In genomic region chr20:62141043-62141396, GRCh38 we compare ENCODE assay signal across 10 cellular contexts. TPM values are rescaled to one million over a fixed set of nuclear protein-coding genes. Genes with fewer than 3 reads are reported as not detected.
DNase-seq lines count a peak whose midpoint lies in the region; ATAC-seq and TF ChIP-seq lines count a peak whose summit lies in the region.
"Had no signal": no experiment of that assay in that cellular context is flagged by ENCODE, and none has a peak within 500 bp of the region (broad histone marks: within the 10 kb centered on the region; RNA-seq: fewer than 3 reads in every experiment).

No MANE protein-coding gene starts in this region.

- H3K4me3 Mint-ChIP-seq in CD4-positive, alpha-beta T cell = peak overlapping the region; percentile 95
- H3K4me3 Mint-ChIP-seq in effector memory CD8-positive, alpha-beta T cell = peak overlapping the region; percentile 85 to 86

- no peak for DNase-seq in CD4-positive, alpha-beta T cell
- DNase-seq in NB4 (ENCODE audit: low read depth) (no peak), neuronal stem cell (ENCODE audit: low spot score) (no peak)
- DNase-seq in effector memory CD8-positive, alpha-beta T cell = no peak
- DNase-seq: NCI-H1417 treated with DMSO at 0.1 percent for 48 hours had no signal

- POLR2A ChIA-PET in CD4-positive, alpha-beta T cell (lab: Charles Lee) = interaction anchor here (0.8 to 6.5 kb wide), 5 partner anchors 18 to 130 kb away, joined by 4 to 78 read pairs (median 7); partner anchors contain the start of genes LSM14B, MTG2 and TAF4

- no peak overlapping the region for H3K4me2 ChIP-seq in neuronal stem cell (ENCODE audit: insufficient read depth, low read length, poor library complexity, severe bottlenecking)

- no CpG with 5 or more reads among the region's 7 CpGs for WGBS in neuronal stem cell (ENCODE audit: extremely low coverage in 2 of 2, insufficient read length in 2 of 2, insufficient replicate concordance in 1 of 2), 2 donors

- H4K91ac ChIP-seq in neuronal stem cell (ENCODE audit: low read depth, low read length, poor library complexity) = no peak overlapping the region

- peaks cover 49 to 72% of the 10 kb centered on the region in 2 donors for H3K36me3 ChIP-seq in neuronal stem cell (replicated peaks in 1 of 2; ENCODE audit: control insufficient read depth in 2 of 2, insufficient read depth in 2 of 2, low read length in 2 of 2)

- H2BK12ac ChIP-seq in neuronal stem cell (ENCODE audit: low read length) = no peak overlapping the region

- no peak for ATAC-seq in CD4-positive, alpha-beta T cell (ENCODE audit: poor library complexity)
- ATAC-seq in effector memory CD8-positive, alpha-beta T cell (replicated peaks) = no peak
- ATAC-seq in HG02973 (IDR thresholded peaks at IDR 0.05; ENCODE audit: unreplicated experiment) (no peak), HG03039 (IDR thresholded peaks at IDR 0.05; ENCODE audit: unreplicated experiment) (no peak), HG03342 (IDR thresholded peaks at IDR 0.05; ENCODE audit: unreplicated experiment) (no peak), GM21381 (IDR thresholded peaks at IDR 0.05; ENCODE audit: unreplicated experiment) (no peak)

- no peak overlapping the region for H2BK120ac ChIP-seq in neuronal stem cell (ENCODE audit: low read depth, low read length)

- no peak overlapping the region for H3K18ac ChIP-seq in neuronal stem cell (ENCODE audit: low read length)

- TF ChIP-seq CTCF in CD4-positive, alpha-beta T cell (IDR thresholded peaks at IDR 0.05) = no peak
- no peak for TF ChIP-seq CTCF in NB4 (IDR thresholded peaks at IDR 0.05; ENCODE audit: low read depth, low read length)

- H2AK5ac ChIP-seq in neuronal stem cell (ENCODE audit: low read depth, low read length) = no peak overlapping the region

- peaks cover 14% of the 10 kb centered on the region for H3K79me1 ChIP-seq in neuronal stem cell (ENCODE audit: low read depth, low read length)

- H3K4me3 ChIP-seq in NB4 (ENCODE audit: low read depth, low read length) (peak overlapping the region; percentile 18), neuronal stem cell (ENCODE audit: low read length in 2 of 2) (peak overlapping the region in 1 of 2 donors; percentile 84)

- peak overlapping the region; percentile 50 for H3K27ac ChIP-seq in CD4-positive, alpha-beta T cell (ENCODE audit: low read depth, low read length)
- H3K27ac ChIP-seq in neuronal stem cell (replicated peaks; ENCODE audit: low read length) = no peak overlapping the region

- H2BK15ac ChIP-seq in neuronal stem cell (ENCODE audit: low read length) = no peak overlapping the region

- CTCF ChIA-PET in CD4-positive, alpha-beta T cell (lab: Charles Lee) = interaction anchor here (1.3 to 1.8 kb wide), 2 partner anchors 17 to 130 kb away, joined by 4 to 8 read pairs; no protein-coding TSS in a partner anchor

- intact Hi-C loops in CD4-positive, alpha-beta T cell (cut with DNase I, micrococcal nuclease) = loop anchor here in 1 of 2 experiments (5.0 kb wide), 1 partner anchor 41 kb away; the partner anchor contains the start of gene MTG2

- H3K23ac ChIP-seq in neuronal stem cell (ENCODE audit: low read depth, low read length, poor library complexity) = no peak overlapping the region

- H4K8ac ChIP-seq in neuronal stem cell (ENCODE audit: low read depth, low read length) = no peak overlapping the region

- peaks cover 10 to 12% of the 10 kb centered on the region in 2 donors for H3K4me1 ChIP-seq in neuronal stem cell (ENCODE audit: control insufficient read depth in 2 of 2, insufficient read depth in 1 of 2, low read depth in 1 of 2, low read length in 2 of 2)

- H3K36me3 Mint-ChIP-seq in CD4-positive, alpha-beta T cell (ENCODE audit: low read depth) = peaks cover 72% of the 10 kb centered on the region
- peaks cover 68% of the 10 kb centered on the region for H3K36me3 Mint-ChIP-seq in effector memory CD8-positive, alpha-beta T cell (ENCODE audit: insufficient read depth)

- H3K27me3 Mint-ChIP-seq in CD4-positive, alpha-beta T cell = no peaks in the 10 kb centered on the region
- no peaks in the 10 kb centered on the region for H3K27me3 Mint-ChIP-seq in effector memory CD8-positive, alpha-beta T cell

- H3K9me3 ChIP-seq in CD4-positive, alpha-beta T cell (ENCODE audit: control insufficient read depth, low read length) = no peaks in the 10 kb centered on the region
- H3K9me3 ChIP-seq in neuronal stem cell (replicated peaks in 1 of 2; ENCODE audit: control insufficient read depth in 2 of 2, insufficient read depth in 1 of 2, low read depth in 1 of 2, low read length in 2 of 2) = no peaks in the 10 kb centered on the region
- H3K9me3 ChIP-seq: tibial nerve had no signal

- H3K27me3 ChIP-seq in CD4-positive, alpha-beta T cell (ENCODE audit: control insufficient read depth, insufficient read depth, low read length) = no peaks in the 10 kb centered on the region
- H3K27me3 ChIP-seq in neuronal stem cell (ENCODE audit: control insufficient read depth in 3 of 3, insufficient read depth in 3 of 3, low read depth in 1 of 3, low read length in 3 of 3) = no peaks in the 10 kb centered on the region
- H3K27me3 ChIP-seq: tibial nerve had no signal

- H3K27ac Mint-ChIP-seq in CD4-positive, alpha-beta T cell = peak overlapping the region; percentile 96
- peak overlapping the region; percentile 93 to 94 for H3K27ac Mint-ChIP-seq in effector memory CD8-positive, alpha-beta T cell

- no peak overlapping the region for H2AFZ ChIP-seq in neuronal stem cell (ENCODE audit: low read length)

- H3K14ac ChIP-seq in neuronal stem cell (ENCODE audit: low read length) = no peak overlapping the region

- no peak for TF ChIP-seq POLR2A in NB4 (IDR thresholded peaks at IDR 0.05; ENCODE audit: extremely low read depth, insufficient read length)

- peaks cover 68% of the 10 kb centered on the region for H3K4me1 Mint-ChIP-seq in CD4-positive, alpha-beta T cell (ENCODE audit: low read depth)
- peaks cover 48% of the 10 kb centered on the region in 2 donors for H3K4me1 Mint-ChIP-seq in effector memory CD8-positive, alpha-beta T cell (ENCODE audit: low read depth in 2 of 2)

- H3K9ac ChIP-seq in neuronal stem cell (ENCODE audit: low read depth, low read length, poor library complexity) = peak overlapping the region; percentile 26

- no peak overlapping the region for H3K4ac ChIP-seq in neuronal stem cell (ENCODE audit: low read length)

- no peak overlapping the region for H2BK5ac ChIP-seq in neuronal stem cell (ENCODE audit: low read length)

- H3K9me3 Mint-ChIP-seq in CD4-positive, alpha-beta T cell = no peaks in the 10 kb centered on the region
- H3K9me3 Mint-ChIP-seq in effector memory CD8-positive, alpha-beta T cell = no peaks in the 10 kb centered on the region

RNA-seq across cellular contexts. Expression of gene PSMA7, which starts 2.2 kb away (rescaled TPM):
- 100 to 1,000 TPM; 150 to 158 TPM for total RNA-seq in CD4-positive, alpha-beta T cell
- 299 TPM for polyA plus RNA-seq in neuronal stem cell (2013, experiment 1 of 2)
- polyA plus RNA-seq in neuronal stem cell (2013, experiment 2 of 2) = 308 TPM

RNA-seq across cellular contexts. Expression of gene SS18L1, which starts 2.5 kb away (rescaled TPM):
- 10 to 100 TPM; 12.8 to 13.4 TPM for total RNA-seq in CD4-positive, alpha-beta T cell
- 13.7 TPM for polyA plus RNA-seq in neuronal stem cell (2013, experiment 1 of 2)
- polyA plus RNA-seq in neuronal stem cell (2013, experiment 2 of 2) = 13.4 TPM

RNA-seq across cellular contexts. Expression of gene LSM14B, which starts 18.7 kb away (rescaled TPM):
- total RNA-seq in CD4-positive, alpha-beta T cell = 10 to 100 TPM; 34.5 to 35.7 TPM
- 74.7 TPM for polyA plus RNA-seq in neuronal stem cell (2013, experiment 1 of 2)
- polyA plus RNA-seq in neuronal stem cell (2013, experiment 2 of 2) = 78.8 TPM

RNA-seq across cellular contexts. Expression of gene MTG2, which starts 41.8 kb away (rescaled TPM):
- 1 to 10 TPM; 9.5 to 9.9 TPM for total RNA-seq in CD4-positive, alpha-beta T cell
- polyA plus RNA-seq in neuronal stem cell (2013, experiment 1 of 2) = 24.2 TPM
- 25.1 TPM for polyA plus RNA-seq in neuronal stem cell (2013, experiment 2 of 2)
